8 cellular contexts compared by ENCODE assay signal in genomic region chr1:181021155-181021554, GRCh38. TPM values are rescaled to one million over a fixed set of nuclear protein-coding genes. Genes with fewer than 3 reads are reported as not detected.
DNase-seq lines count a peak whose midpoint lies in the region; ATAC-seq, FAIRE-seq and TF ChIP-seq lines count a peak whose summit lies in the region.

No MANE protein-coding gene starts in this region.

- no peaks in the 10 kb centered on the region; a peak in 1 of 5 replicates for H3K27me3 ChIP-seq in HepG2 (ENCODE audit: control insufficient read depth in 1 of 2, insufficient read depth in 2 of 2, low read length in 2 of 2)
- peaks cover 0 to 4% (median 1%) of the 10 kb centered on the region in 4 donors for H3K27me3 ChIP-seq in upper lobe of left lung

- intact Hi-C loops in HepG2 (cut with micrococcal nuclease; ENCODE audit: unreplicated experiment): loop anchor here (5.0 kb wide), 2 partner anchors 66 to 121 kb away; partner anchors contain the start of gene IER5
- intact Hi-C loops in posterior cingulate gyrus (cut with DNase I): loop anchor here (5.0 to 10.0 kb wide), 4 partner anchors 94 to 866 kb away; partner anchors contain the start of gene QSOX1

- H3K4me1 Mint-ChIP-seq in activated naive CD4-positive, alpha-beta T cell treated with anti-CD3 and anti-CD28 coated beads, Interleukin-2, amount 10 ng/mL, durations not matched to agents 7 days and 5 days: peaks cover 44% of the 10 kb centered on the region
- H3K4me1 Mint-ChIP-seq in activated naive CD8-positive, alpha-beta T cell treated with anti-CD3 and anti-CD28 coated beads, Interleukin-2, amount 50 U/mL, for 24 hours: peaks cover 45% of the 10 kb centered on the region

- CTCF ChIA-PET in activated naive CD4-positive, alpha-beta T cell treated with anti-CD3 and anti-CD28 coated beads, Interleukin-2, amount 10 ng/mL, durations not matched to agents 7 days and 5 days (lab: Charles Lee): interaction anchor here (0.6 to 2.4 kb wide), 6 partner anchors 8 to 140 kb away, joined by 3 to 11 read pairs (median 3); no protein-coding TSS in a partner anchor
- CTCF ChIA-PET in HepG2 (lab: Yijun Ruan, JAX; ENCODE audit: low intra/inter-chr PET ratio, low total read pairs): no interaction called here

- TF ChIP-seq POLR2A in HepG2 (IDR thresholded peaks at IDR 0.05; ENCODE audit: insufficient read depth in 1 of 2, low read depth in 2 of 2, low read length in 2 of 2) (no peak), upper lobe of left lung (IDR thresholded peaks at IDR 0.05) (no peak)

- no peak overlapping the region for H3K27ac ChIP-seq in HepG2 (ENCODE audit: extremely low read length, insufficient read depth, low read length)
- H3K27ac ChIP-seq in upper lobe of left lung: peak overlapping the region; percentile 91 to 98 (median 94)

- peak overlapping the region; percentile 95 for H3K27ac Mint-ChIP-seq in activated naive CD4-positive, alpha-beta T cell treated with anti-CD3 and anti-CD28 coated beads, Interleukin-2, amount 10 ng/mL, durations not matched to agents 7 days and 5 days
- peak overlapping the region; percentile 94 for H3K27ac Mint-ChIP-seq in activated naive CD8-positive, alpha-beta T cell treated with anti-CD3 and anti-CD28 coated beads, Interleukin-2, amount 50 U/mL, for 24 hours

- peaks cover 51% of the 10 kb centered on the region for H3K79me2 ChIP-seq in HepG2 (ENCODE audit: insufficient read depth, low read length)

- no peaks in the 10 kb centered on the region for H3K9me3 ChIP-seq in HepG2 (ENCODE audit: low read length)
- peaks cover 0 to 3% (median 0%) of the 10 kb centered on the region in 4 donors for H3K9me3 ChIP-seq in upper lobe of left lung

- H3K36me3 ChIP-seq in HepG2 (replicated peaks in 1 of 2; ENCODE audit: control insufficient read depth in 1 of 2, insufficient read depth in 2 of 2, low read length in 2 of 2) (0 out of 5 replicates have a peak, but pooled peaks cover 0 to 5% of the 10 kb centered on the region in 2 experiments), upper lobe of left lung (peaks cover 0 to 6% (median 0%) of the 10 kb centered on the region in 4 donors)

- peak overlapping the region; percentile 90 to 94 (median 91); a peak in 5 of 6 replicates for H3K4me3 ChIP-seq in HepG2 (replicated peaks in 1 of 3; ENCODE audit: insufficient read depth in 1 of 3, low read depth in 2 of 3, low read length in 3 of 3)
- peak overlapping the region in 3 of 4 donors; percentile 77 to 97 (median 94) for H3K4me3 ChIP-seq in upper lobe of left lung

- peak overlapping the region; percentile 87 for H3K4me2 ChIP-seq in HepG2 (ENCODE audit: low read depth, low read length)

- DNase-seq in activated naive CD4-positive, alpha-beta T cell treated with anti-CD3 and anti-CD28 coated beads, Interleukin-2, amount 10 ng/mL, durations not matched to agents 7 days and 5 days: no peak
- DNase-seq in activated naive CD4-positive, alpha-beta T cell (lab: John Stamatoyannopoulos, UW): no peak
- DNase-seq in activated naive CD8-positive, alpha-beta T cell treated with anti-CD3 and anti-CD28 coated beads, Interleukin-2, amount 50 U/mL, for 24 hours: no peak
- DNase-seq in HepG2 (ENCODE audit: low spot score) (no peak), upper lobe of left lung (no peak), Kasumi-1 (lab: John Stamatoyannopoulos, UW) (no peak), NCI-H1105 (lab: John Stamatoyannopoulos, UW) (no peak), posterior cingulate gyrus (no peak)

- TF ChIP-seq EP300 in HepG2 (IDR thresholded peaks at IDR 0.05; ENCODE audit: low read depth in 2 of 2, low read length in 2 of 2): no peak
- no peak for TF ChIP-seq EP300 in HepG2 (CRISPR knock-in tag; IDR thresholded peaks at IDR 0.05; ENCODE audit: borderline replicate concordance)
- TF ChIP-seq EP300 in upper lobe of left lung (IDR thresholded peaks at IDR 0.05): no peak

- no peaks in the 10 kb centered on the region for H3K9me3 Mint-ChIP-seq in activated naive CD4-positive, alpha-beta T cell treated with anti-CD3 and anti-CD28 coated beads, Interleukin-2, amount 10 ng/mL, durations not matched to agents 7 days and 5 days
- H3K9me3 Mint-ChIP-seq in activated naive CD8-positive, alpha-beta T cell treated with anti-CD3 and anti-CD28 coated beads, Interleukin-2, amount 50 U/mL, for 24 hours: no peaks in the 10 kb centered on the region

- H3K4me1 ChIP-seq in HepG2 (ENCODE audit: insufficient read depth, low read length) (peaks cover 43% of the 10 kb centered on the region), upper lobe of left lung (peaks cover 17 to 47% (median 29%) of the 10 kb centered on the region in 4 donors)

- peak overlapping the region; percentile 92 for H3K4me3 Mint-ChIP-seq in activated naive CD4-positive, alpha-beta T cell treated with anti-CD3 and anti-CD28 coated beads, Interleukin-2, amount 10 ng/mL, durations not matched to agents 7 days and 5 days
- peak overlapping the region; percentile 92 for H3K4me3 Mint-ChIP-seq in activated naive CD8-positive, alpha-beta T cell treated with anti-CD3 and anti-CD28 coated beads, Interleukin-2, amount 50 U/mL, for 24 hours

- no peak overlapping the region for H2AFZ ChIP-seq in HepG2 (ENCODE audit: low read length)

- POLR2A ChIA-PET in HepG2 (lab: Yijun Ruan, JAX): interaction anchor here (1.5 to 4.1 kb wide), 4 partner anchors 8 to 121 kb away, joined by 3 to 29 read pairs (median 8); partner anchors contain the start of gene MR1

- peak overlapping the region; percentile 78 for H3K9ac ChIP-seq in HepG2 (ENCODE audit: insufficient read depth, low read depth, low read length)

- TF ChIP-seq RAD21 in HepG2 (CRISPR knock-in tag; IDR thresholded peaks at IDR 0.05): no peak

- no peak for FAIRE-seq in HepG2 (lab: Jason Lieb, UNC)

- H3K36me3 Mint-ChIP-seq in activated naive CD4-positive, alpha-beta T cell treated with anti-CD3 and anti-CD28 coated beads, Interleukin-2, amount 10 ng/mL, durations not matched to agents 7 days and 5 days: peaks cover 23% of the 10 kb centered on the region
- peaks cover 18% of the 10 kb centered on the region for H3K36me3 Mint-ChIP-seq in activated naive CD8-positive, alpha-beta T cell treated with anti-CD3 and anti-CD28 coated beads, Interleukin-2, amount 50 U/mL, for 24 hours (ENCODE audit: low read depth)

- no TSS peak for BruUV-seq in HepG2 (replicated peaks; lab: Mats Ljungman, UMichigan)

- ATAC-seq in activated naive CD8-positive, alpha-beta T cell treated with anti-CD3 and anti-CD28 coated beads, Interleukin-2, amount 50 U/mL, for 24 hours: no peak
- ATAC-seq in HepG2 (no peak), upper lobe of left lung (ENCODE audit: low FRiP score in 2 of 2) (no peak)

- TF ChIP-seq CTCF in HepG2 (CRISPR knock-in tag; IDR thresholded peaks at IDR 0.05) (no peak), upper lobe of left lung (IDR thresholded peaks at IDR 0.05) (no peak)

- WGBS in HepG2 (ENCODE audit: low lambda C conversion rate): 15% methylated on average over 3 of the region's 3 CpGs
- WGBS in upper lobe of left lung, 2 donors: 34 to 42% methylated on average over 3 of the region's 3 CpGs

- peaks cover 29% of the 10 kb centered on the region for H3K27me3 Mint-ChIP-seq in activated naive CD4-positive, alpha-beta T cell treated with anti-CD3 and anti-CD28 coated beads, Interleukin-2, amount 10 ng/mL, durations not matched to agents 7 days and 5 days
- no peaks in the 10 kb centered on the region for H3K27me3 Mint-ChIP-seq in activated naive CD8-positive, alpha-beta T cell treated with anti-CD3 and anti-CD28 coated beads, Interleukin-2, amount 50 U/mL, for 24 hours

- in situ Hi-C loops in HepG2 (cut with HindIII; ENCODE audit: extremely low pct_ligation_motif_present, low pct_unique_long_range_greater_than_20kb): no loop called here

- peaks cover 10% of the 10 kb centered on the region; the same call in 1 of the 2 replicates for H4K20me1 ChIP-seq in HepG2 (ENCODE audit: insufficient read depth, low read length)

RNA-seq across cellular contexts. Expression of gene STX6, which starts 1.5 kb away (rescaled TPM):
- total RNA-seq in HepG2 (2016; rRNA removed; fragmentation: Illumina TruSeq; extraction: Trizol) (15.0 and 18.3 TPM in 2 replicates), upper lobe of left lung (10 to 100 TPM; 29.2 to 44.1 (median 35.2) TPM)
- 6.2 and 6.8 TPM in 2 replicates for total RNA-seq in HepG2 (2016; cell fraction: cytosol; rRNA removed; fragmentation: Illumina TruSeq; extraction: Trizol; ENCODE audit: low read depth)
- total RNA-seq in HepG2 (2016; cell fraction: insoluble cytoplasmic fraction; rRNA removed; fragmentation: Illumina TruSeq; extraction: Trizol): 14.9 and 17.4 TPM in 2 replicates
- total RNA-seq in HepG2 (2016; cell fraction: membrane; rRNA removed; fragmentation: Illumina TruSeq; extraction: Trizol): 8.4 and 9.3 TPM in 2 replicates
- total RNA-seq in HepG2 (2016; cell fraction: nucleus; rRNA removed; fragmentation: Illumina TruSeq; extraction: Trizol): 13.8 and 18.3 TPM in 2 replicates
- polyA plus RNA-seq in HepG2 (2011; rRNA removed): 10.3 and 10.8 TPM in 2 replicates
- 7.7 and 9.5 TPM in 2 replicates for polyA plus RNA-seq in HepG2 (2011; cell fraction: cytosol; rRNA removed)
- 8.6 and 9.4 TPM in 2 replicates for polyA plus RNA-seq in HepG2 (2011; cell fraction: nucleus; rRNA removed)
- polyA plus RNA-seq in HepG2 (2012): 9.4 and 10.8 TPM in 2 replicates
- polyA plus RNA-seq in HepG2 (2016; cell fraction: cytosol; fragmentation: Illumina TruSeq; extraction: Trizol; ENCODE audit: low read depth): 1.1 and 1.4 TPM in 2 replicates
- polyA plus RNA-seq in HepG2 (2016; cell fraction: insoluble cytoplasmic fraction; fragmentation: Illumina TruSeq; extraction: Trizol; ENCODE audit: low read depth): 17.0 and 18.4 TPM in 2 replicates
- 3.7 and 4.0 TPM in 2 replicates for polyA plus RNA-seq in HepG2 (2016; cell fraction: membrane; fragmentation: Illumina TruSeq; extraction: Trizol; ENCODE audit: low read depth)
- 12.1 and 14.3 TPM in 2 replicates for polyA plus RNA-seq in HepG2 (2016; cell fraction: nucleus; fragmentation: Illumina TruSeq; extraction: Trizol; ENCODE audit: insufficient read depth, low read depth)
- polyA minus RNA-seq in HepG2 (2011; rRNA and poly(A)+ RNA removed; ENCODE audit: low replicate concordance): 19.3 and 24.5 TPM in 2 replicates
- 9.0 and 10.3 TPM in 2 replicates for polyA minus RNA-seq in HepG2 (2011; cell fraction: cytosol; rRNA and poly(A)+ RNA removed)
- 27.7 and 29.1 TPM in 2 replicates for polyA minus RNA-seq in HepG2 (2011; cell fraction: nucleus; rRNA and poly(A)+ RNA removed)

RNA-seq across cellular contexts. Expression of gene MR1, which starts 12.6 kb away (rescaled TPM):
- total RNA-seq in HepG2 (2016; rRNA removed; fragmentation: Illumina TruSeq; extraction: Trizol) (6.6 and 10.4 TPM in 2 replicates), upper lobe of left lung (10 to 100 TPM; 22.0 to 54.0 (median 26.9) TPM)
- 0.79 and 0.91 TPM in 2 replicates for total RNA-seq in HepG2 (2016; cell fraction: cytosol; rRNA removed; fragmentation: Illumina TruSeq; extraction: Trizol; ENCODE audit: low read depth)
- total RNA-seq in HepG2 (2016; cell fraction: insoluble cytoplasmic fraction; rRNA removed; fragmentation: Illumina TruSeq; extraction: Trizol): 8.2 and 11.7 TPM in 2 replicates
- total RNA-seq in HepG2 (2016; cell fraction: membrane; rRNA removed; fragmentation: Illumina TruSeq; extraction: Trizol): 3.1 and 3.4 TPM in 2 replicates
- 8.7 and 10.3 TPM in 2 replicates for total RNA-seq in HepG2 (2016; cell fraction: nucleus; rRNA removed; fragmentation: Illumina TruSeq; extraction: Trizol)
- 7.7 and 11.4 TPM in 2 replicates for polyA plus RNA-seq in HepG2 (2011; rRNA removed)
- 5.9 and 9.6 TPM in 2 replicates for polyA plus RNA-seq in HepG2 (2011; cell fraction: cytosol; rRNA removed)
- 3.1 and 3.5 TPM in 2 replicates for polyA plus RNA-seq in HepG2 (2011; cell fraction: nucleus; rRNA removed)
- 6.1 and 6.7 TPM in 2 replicates for polyA plus RNA-seq in HepG2 (2012)
- 0.89 and 1.2 TPM in 2 replicates for polyA plus RNA-seq in HepG2 (2016; cell fraction: cytosol; fragmentation: Illumina TruSeq; extraction: Trizol; ENCODE audit: low read depth)
- 9.1 and 9.3 TPM in 2 replicates for polyA plus RNA-seq in HepG2 (2016; cell fraction: insoluble cytoplasmic fraction; fragmentation: Illumina TruSeq; extraction: Trizol; ENCODE audit: low read depth)
- 2.4 and 3.2 TPM in 2 replicates for polyA plus RNA-seq in HepG2 (2016; cell fraction: membrane; fragmentation: Illumina TruSeq; extraction: Trizol; ENCODE audit: low read depth)
- polyA plus RNA-seq in HepG2 (2016; cell fraction: nucleus; fragmentation: Illumina TruSeq; extraction: Trizol; ENCODE audit: insufficient read depth, low read depth): 14.0 and 15.8 TPM in 2 replicates
- 9.4 and 15.8 TPM in 2 replicates for polyA minus RNA-seq in HepG2 (2011; rRNA and poly(A)+ RNA removed; ENCODE audit: low replicate concordance)
- polyA minus RNA-seq in HepG2 (2011; cell fraction: cytosol; rRNA and poly(A)+ RNA removed): 5.4 and 6.8 TPM in 2 replicates
- polyA minus RNA-seq in HepG2 (2011; cell fraction: nucleus; rRNA and poly(A)+ RNA removed): 4.5 and 7.8 TPM in 2 replicates
